In genomic region chr5:157827429-157827828, GRCh38 we compare ENCODE assay signal across 15 cellular contexts. TPM values are rescaled to one million over a fixed set of nuclear protein-coding genes. Genes with fewer than 3 reads are reported as not detected.
A peak's percentile ranks its signal among the peaks of the same experiment; 100 is the strongest.
DNase-seq lines count a peak whose midpoint lies in the region; TF ChIP-seq lines count a peak whose summit lies in the region.
"Had no signal": no experiment of that assay in that cellular context is flagged by ENCODE, and none has a peak within 500 bp of the region (broad histone marks: within the 10 kb centered on the region; RNA-seq: fewer than 3 reads in every experiment).

No MANE protein-coding gene starts in this region.

- CTCF ChIA-PET in Calu3 (lab: Charles Lee), result no interaction called here
- CTCF ChIA-PET in OCI-LY7 (lab: Charles Lee; ENCODE audit: unreplicated experiment), result no interaction called here

- H3K4me3 ChIP-seq in OCI-LY7 (ENCODE audit: low read depth, low read length, poor library complexity, severe bottlenecking) (peak overlapping the region; percentile 32), fibroblast of mammary gland (ENCODE audit: control insufficient read depth, low read depth, low read length) (no peak overlapping the region), WERI-Rb-1 (ENCODE audit: low read depth, low read length) (no peak overlapping the region), testis (no peak overlapping the region)
- H3K4me3 ChIP-seq: Peyer's patch had no signal

- H4K20me1 ChIP-seq in OCI-LY7 (ENCODE audit: insufficient read depth, low read length), result no peaks in the 10 kb centered on the region; the same call in 1 of the 2 replicates

- TF ChIP-seq CTCF in Calu3 (IDR thresholded peaks at IDR 0.05; ENCODE audit: unreplicated experiment) (no peak), OCI-LY7 (conservative IDR thresholded peaks at IDR 0.05; ENCODE audit: low read length) (no peak), fibroblast of mammary gland (conservative IDR thresholded peaks at IDR 0.05; ENCODE audit: control insufficient read depth, insufficient read depth, low read depth, low read length) (no peak), progenitor cell of endocrine pancreas (IDR thresholded peaks at IDR 0.05; ENCODE audit: unreplicated experiment) (no peak), mesothelial cell of epicardium (IDR thresholded peaks at IDR 0.05; ENCODE audit: unreplicated experiment) (no peak), WERI-Rb-1 (IDR thresholded peaks at IDR 0.05; ENCODE audit: low read depth, low read length) (no peak), testis (IDR thresholded peaks at IDR 0.05) (no peak)

- H3K4me1 ChIP-seq in OCI-LY7 (ENCODE audit: insufficient read depth, low read length, poor library complexity, severe bottlenecking) (peaks cover 98% of the 10 kb centered on the region), testis (peaks cover 14% of the 10 kb centered on the region)

- peaks cover 97% of the 10 kb centered on the region for H3K79me2 ChIP-seq in OCI-LY7 (ENCODE audit: insufficient read depth, low read depth, low read length)

- intact Hi-C loops in Calu3 (cut with micrococcal nuclease; ENCODE audit: unreplicated experiment) (no loop called here), OCI-LY7 (cut with micrococcal nuclease; ENCODE audit: unreplicated experiment) (no loop called here), testis (cut with DNase I; ENCODE audit: low total_unique reads) (no loop called here)

- H3K36me3 ChIP-seq in OCI-LY7 (ENCODE audit: insufficient read depth, low read length) (peaks cover 34% of the 10 kb centered on the region), WERI-Rb-1 (no peaks in the 10 kb centered on the region; the same call in 1 of the 2 replicates), testis (ENCODE audit: low read depth, missing control alignments) (no peaks in the 10 kb centered on the region)
- H3K36me3 ChIP-seq: Peyer's patch had no signal

- H2AFZ ChIP-seq in OCI-LY7 (ENCODE audit: low read length), result no peak overlapping the region
- H2AFZ ChIP-seq: parathyroid adenoma had no signal

- TF ChIP-seq POLR2A in testis (IDR thresholded peaks at IDR 0.05), result no peak

- no peaks in the 10 kb centered on the region for H3K9me3 Mint-ChIP-seq in Calu3 (ENCODE audit: low read depth, unreplicated experiment)
- peaks cover under 1% of the 10 kb centered on the region for H3K9me3 Mint-ChIP-seq in progenitor cell of endocrine pancreas (ENCODE audit: low read depth)
- no peaks in the 10 kb centered on the region for H3K9me3 Mint-ChIP-seq in mesothelial cell of epicardium
- H3K9me3 Mint-ChIP-seq in activated naive CD8-positive, alpha-beta T cell treated with anti-CD3 and anti-CD28 coated beads for 36 hours, result peaks cover 2% of the 10 kb centered on the region

- H3K27me3 ChIP-seq in WERI-Rb-1 (ENCODE audit: insufficient read depth, low read depth, severe bottlenecking) (no peaks in the 10 kb centered on the region), testis (no peaks in the 10 kb centered on the region)
- H3K27me3 ChIP-seq: Peyer's patch had no signal

- H3K27me3 Mint-ChIP-seq in Calu3 (ENCODE audit: unreplicated experiment) (no peaks in the 10 kb centered on the region), progenitor cell of endocrine pancreas (no peaks in the 10 kb centered on the region), mesothelial cell of epicardium (ENCODE audit: low read depth) (no peaks in the 10 kb centered on the region)
- H3K27me3 Mint-ChIP-seq in activated naive CD8-positive, alpha-beta T cell treated with anti-CD3 and anti-CD28 coated beads for 36 hours, result no peaks in the 10 kb centered on the region

- peaks cover 10% of the 10 kb centered on the region for H3K9me3 ChIP-seq in OCI-LY7 (ENCODE audit: low read length)
- no peaks in the 10 kb centered on the region for H3K9me3 ChIP-seq in WERI-Rb-1 (ENCODE audit: severe bottlenecking)
- H3K9me3 ChIP-seq in testis, result no peaks in the 10 kb centered on the region
- H3K9me3 ChIP-seq: Peyer's patch had no signal

- DNase-seq in Calu3 (no peak), OCI-LY7 (ENCODE audit: low spot score) (no peak), fibroblast of mammary gland (ENCODE audit: low read depth) (peak; percentile 71), progenitor cell of endocrine pancreas (ENCODE audit: low spot score, unreplicated experiment) (no peak), mesothelial cell of epicardium (ENCODE audit: low spot score in 2 of 2, unreplicated experiment in 2 of 2) (no peak), WERI-Rb-1 (no peak), testis (no peak)
- DNase-seq in activated naive CD8-positive, alpha-beta T cell treated with anti-CD3 and anti-CD28 coated beads for 36 hours, result no peak
- DNase-seq: activated CD4-positive, alpha-beta T cell treated with anti-CD3 and anti-CD28 coated beads, Interleukin-2, amount 50 U/mL, for 4 hours; NCI-H146; NCI-H524; Peyer's patch; stimulated activated CD4-positive, alpha-beta T cell treated with anti-CD3 and anti-CD28 coated beads, Interleukin-2, amount 100 ng/mL, for 48 hours had no signal

- 23 to 33% methylated on average over 3 of the region's 3 CpGs for WGBS in testis, 2 donors

- H3K9me2 ChIP-seq in OCI-LY7 (ENCODE audit: insufficient read depth, low read length), result no peaks in the 10 kb centered on the region

- POLR2A ChIA-PET in OCI-LY7 (lab: Charles Lee), result interaction anchor here (0.6 to 2.6 kb wide), 4 partner anchors 25 to 78 kb away, joined by 3 to 11 read pairs (median 5); partner anchors contain the start of gene CLINT1

- H3K4me3 Mint-ChIP-seq in Calu3 (ENCODE audit: low read depth, unreplicated experiment), result no peak overlapping the region
- H3K4me3 Mint-ChIP-seq in progenitor cell of endocrine pancreas (ENCODE audit: low read depth), result no peak overlapping the region
- H3K4me3 Mint-ChIP-seq in mesothelial cell of epicardium, result no peak overlapping the region
- no peak overlapping the region for H3K4me3 Mint-ChIP-seq in activated naive CD8-positive, alpha-beta T cell treated with anti-CD3 and anti-CD28 coated beads for 36 hours
- H3K4me3 Mint-ChIP-seq: CD14-positive monocyte had no signal

- H3K4me1 Mint-ChIP-seq in Calu3 (ENCODE audit: low read depth, unreplicated experiment), result peaks cover 27% of the 10 kb centered on the region
- peaks cover 13% of the 10 kb centered on the region for H3K4me1 Mint-ChIP-seq in progenitor cell of endocrine pancreas (ENCODE audit: low read depth)
- H3K4me1 Mint-ChIP-seq in mesothelial cell of epicardium, result peaks cover 25% of the 10 kb centered on the region
- peaks cover 48% of the 10 kb centered on the region for H3K4me1 Mint-ChIP-seq in activated naive CD8-positive, alpha-beta T cell treated with anti-CD3 and anti-CD28 coated beads for 36 hours

- peak overlapping the region; percentile 56 for H3K27ac Mint-ChIP-seq in Calu3 (ENCODE audit: unreplicated experiment)
- peak overlapping the region; percentile 18 for H3K27ac Mint-ChIP-seq in progenitor cell of endocrine pancreas
- no peak overlapping the region for H3K27ac Mint-ChIP-seq in mesothelial cell of epicardium
- H3K27ac Mint-ChIP-seq in activated naive CD8-positive, alpha-beta T cell treated with anti-CD3 and anti-CD28 coated beads for 36 hours, result no peak overlapping the region

- H3K36me3 Mint-ChIP-seq in Calu3 (ENCODE audit: insufficient read depth, unreplicated experiment) (no peaks in the 10 kb centered on the region), progenitor cell of endocrine pancreas (ENCODE audit: insufficient read depth) (no peaks in the 10 kb centered on the region), mesothelial cell of epicardium (no peaks in the 10 kb centered on the region)
- H3K36me3 Mint-ChIP-seq in activated naive CD8-positive, alpha-beta T cell treated with anti-CD3 and anti-CD28 coated beads for 36 hours, result peaks cover 6% of the 10 kb centered on the region

- H3K27ac ChIP-seq in OCI-LY7 (ENCODE audit: low read depth, low read length, poor library complexity, severe bottlenecking) (peak overlapping the region; percentile 96), WERI-Rb-1 (no peak overlapping the region), testis (peak overlapping the region in 1 of 2 donors; percentile 23)

- peak overlapping the region; percentile 79 for H3K4me2 ChIP-seq in OCI-LY7 (ENCODE audit: low read length)

- BruUV-seq in Calu3 (replicated peaks; lab: Mats Ljungman, UMichigan) (no TSS peak), OCI-LY7 (replicated peaks; lab: Mats Ljungman, UMichigan) (no TSS peak)

RNA-seq across cellular contexts. Expression of gene CLINT1, which starts 31.5 kb away (rescaled TPM):
- total RNA-seq in Calu3 (2022), result 214 and 233 TPM in 2 replicates
- 86.1 and 107 TPM in 2 replicates for total RNA-seq in OCI-LY7 (2014; rRNA removed; shearing (Covaris generic))
- total RNA-seq in OCI-LY7 (2022), result 120 and 135 TPM in 2 replicates
- 78.7 and 82.3 TPM in 2 replicates for total RNA-seq in progenitor cell of endocrine pancreas
- total RNA-seq in mesothelial cell of epicardium, result 74.8 to 85.2 TPM (median 77.7 TPM) in 3 replicates
- total RNA-seq in activated naive CD8-positive, alpha-beta T cell treated with anti-CD3 and anti-CD28 coated beads for 36 hours, result 10 to 100 TPM; 80.7 to 83.9 TPM
- total RNA-seq in testis, result 10 to 100 TPM; 84.9 to 93.7 TPM
- polyA plus RNA-seq in testis (ENCODE audit: insufficient read depth, low read depth, low replicate concordance), result 45.4 TPM

Comparison
In these comparisons a context has a peak if more than half of its experiments do, and no peak if none do; other contexts are left out.
1. H3K27ac Mint-ChIP-seq: peak in Calu3 (single experiment) and progenitor cell of endocrine pancreas (single experiment); none in mesothelial cell of epicardium (single experiment) and activated naive CD8-positive, alpha-beta T cell treated with anti-CD3 and anti-CD28 coated beads for 36 hours (single experiment).